Comparison of ENCODE assay signal across 15 cellular contexts in genomic region chr6:133590814-133591213, GRCh38.
A peak's percentile ranks its signal among the peaks of the same experiment; 100 is the strongest.
DNase-seq lines count a peak whose midpoint lies in the region; ATAC-seq and TF ChIP-seq lines count a peak whose summit lies in the region.
"Had no signal": no experiment of that assay in that cellular context is flagged by ENCODE, and none has a peak within 500 bp of the region (broad histone marks: within the 10 kb centered on the region; RNA-seq: fewer than 3 reads in every experiment).

No MANE protein-coding gene starts in this region.

- H3K36me3 ChIP-seq in PC-3 (ENCODE audit: low read depth, low read length), result no peaks in the 10 kb centered on the region
- H3K36me3 ChIP-seq in esophagus squamous epithelium, result no peaks in the 10 kb centered on the region
- H3K36me3 ChIP-seq: neural progenitor cell had no signal

- no TSS peak for BruUV-seq in PC-3 (replicated peaks; lab: Mats Ljungman, UMichigan)

- H3K27me3 ChIP-seq in AG04450 (ENCODE audit: control insufficient read depth, insufficient read depth, low read length) (no peaks in the 10 kb centered on the region), PC-3 (ENCODE audit: low read length) (no peaks in the 10 kb centered on the region), esophagus squamous epithelium (no peaks in the 10 kb centered on the region)
- H3K27me3 ChIP-seq: neural progenitor cell had no signal

- H3K27ac Mint-ChIP-seq in HFFc6, result peak overlapping the region; percentile 73
- H3K27ac Mint-ChIP-seq: activated CD4-positive, alpha-beta memory T cell treated with anti-CD3 and anti-CD28 coated beads for 36 hours; B cell; neural progenitor cell had no signal

- TF ChIP-seq POLR2A in esophagus squamous epithelium (IDR thresholded peaks at IDR 0.05), result no peak

- DNase-seq in AG04450 (ENCODE audit: low read depth, low spot score), result no peak
- peak; percentile 14 for DNase-seq in HFFc6
- DNase-seq in PC-3, result peak; percentile 18
- DNase-seq in esophagus squamous epithelium (lab: John Stamatoyannopoulos, UW), result no peak
- no peak for DNase-seq in AG08395 (ENCODE audit: low spot score)
- no peak for DNase-seq in left cardiac atrium
- no peak for DNase-seq in NCI-H510A treated with DMSO at 0.1 percent for 48 hours (lab: John Stamatoyannopoulos, UW)
- DNase-seq: activated CD4-positive, alpha-beta memory T cell treated with anti-CD3 and anti-CD28 coated beads for 36 hours; NCI-H1048; NK-92 treated with Interleukin-12 subunit alpha and Interleukin-12 subunit beta, amount 100 ng/mL, for 24 hours had no signal

- no peaks in the 10 kb centered on the region for H3F3A ChIP-seq in PC-3 (ENCODE audit: low read length, unreplicated experiment)

- H3K79me2 ChIP-seq in PC-3 (ENCODE audit: low read length), result no peaks in the 10 kb centered on the region

- H3K27ac ChIP-seq in AG04450 (ENCODE audit: low read depth, low read length) (peak overlapping the region; percentile 33), PC-3 (ENCODE audit: low read length) (no peak overlapping the region), esophagus squamous epithelium (peak overlapping the region in 3 of 4 donors; percentile 54 to 64 (median 62))
- H3K27ac ChIP-seq: neural progenitor cell had no signal

- H3K4me1 Mint-ChIP-seq in HFFc6 (ENCODE audit: low read depth), result peaks cover 76% of the 10 kb centered on the region
- H3K4me1 Mint-ChIP-seq: B cell; central memory CD8-positive, alpha-beta T cell had no signal

- H3K9me3 ChIP-seq in AG04450 (ENCODE audit: control insufficient read depth, insufficient read depth, low read length) (no peaks in the 10 kb centered on the region), PC-3 (ENCODE audit: low read length) (no peaks in the 10 kb centered on the region), esophagus squamous epithelium (no peaks in the 10 kb centered on the region)

- H3K9me2 ChIP-seq in PC-3 (replicated peaks; ENCODE audit: low read length), result no peaks in the 10 kb centered on the region

- H3K4me2 ChIP-seq in PC-3 (ENCODE audit: low read length), result no peak overlapping the region

- WGBS in esophagus squamous epithelium, 2 donors, result 35 to 48% methylated on average over 3 of the region's 3 CpGs

- no peaks in the 10 kb centered on the region for H3K27me3 Mint-ChIP-seq in HFFc6 (ENCODE audit: insufficient read depth)
- H3K27me3 Mint-ChIP-seq: activated CD4-positive, alpha-beta memory T cell treated with anti-CD3 and anti-CD28 coated beads for 36 hours; central memory CD8-positive, alpha-beta T cell had no signal

- H4K20me1 ChIP-seq in PC-3 (ENCODE audit: low read length), result no peaks in the 10 kb centered on the region

- 0 out of 2 replicates have a peak, but pooled peaks cover 4% of the 10 kb centered on the region for H3K36me3 Mint-ChIP-seq in HFFc6 (ENCODE audit: low read depth)
- H3K36me3 Mint-ChIP-seq: activated CD4-positive, alpha-beta memory T cell treated with anti-CD3 and anti-CD28 coated beads for 36 hours; neural progenitor cell had no signal

- no peak for TF ChIP-seq CTCF in AG04450 (IDR thresholded peaks at IDR 0.05; ENCODE audit: low read depth, low read length)
- no peak for TF ChIP-seq CTCF in HFFc6 (IDR thresholded peaks at IDR 0.05)
- no peak for TF ChIP-seq CTCF in PC-3 (conservative IDR thresholded peaks at IDR 0.05; ENCODE audit: low read depth, low read length)
- no peak for TF ChIP-seq CTCF in esophagus squamous epithelium (IDR thresholded peaks at IDR 0.05)

- H3K4me1 ChIP-seq in PC-3 (ENCODE audit: insufficient read depth, low read length) (peaks cover 29% of the 10 kb centered on the region), esophagus squamous epithelium (peaks cover 0 to 23% (median 4%) of the 10 kb centered on the region in 3 donors)

- H3K9me3 Mint-ChIP-seq in HFFc6, result no peaks in the 10 kb centered on the region
- H3K9me3 Mint-ChIP-seq: activated CD4-positive, alpha-beta memory T cell treated with anti-CD3 and anti-CD28 coated beads for 36 hours; central memory CD8-positive, alpha-beta T cell; neural progenitor cell had no signal

- CTCF ChIA-PET in AG04450 (lab: Charles Lee) (interaction anchor here (0.9 to 2.2 kb wide), 5 partner anchors 22 to 506 kb away, joined by 3 to 12 read pairs (median 3); no protein-coding TSS in a partner anchor), PC-3 (lab: Charles Lee) (no interaction called here)

- no peak overlapping the region for H3K9ac ChIP-seq in PC-3 (ENCODE audit: low read length)
- H3K9ac ChIP-seq: neural progenitor cell had no signal

- H3K4me3 ChIP-seq in AG04450 (ENCODE audit: low read depth, low read length), result no peak overlapping the region
- no peak overlapping the region for H3K4me3 ChIP-seq in PC-3 (ENCODE audit: low read length)
- H3K4me3 ChIP-seq in esophagus squamous epithelium, result no peak overlapping the region
- H3K4me3 ChIP-seq: neural progenitor cell had no signal

- intact Hi-C loops in PC-3 (cut with micrococcal nuclease), result no loop called here
- intact Hi-C loops in esophagus squamous epithelium (cut with DNase I), result no loop called here
- intact Hi-C loops in left cardiac atrium (cut with DNase I), result no loop called here

- POLR2A ChIA-PET in AG04450 (lab: Yijun Ruan, JAX), result no interaction called here
- POLR2A ChIA-PET in PC-3 (lab: Charles Lee; ENCODE audit: unreplicated experiment), result no interaction called here

- ATAC-seq in PC-3 (no peak), left cardiac atrium (no peak), HG03521 (IDR thresholded peaks at IDR 0.05; ENCODE audit: unreplicated experiment) (no peak)
- ATAC-seq: SK-N-SH treated with all-trans-retinoic acid at 6 μM for 48 hours had no signal

- no peak overlapping the region for H2AFZ ChIP-seq in PC-3 (ENCODE audit: low read length)
- H2AFZ ChIP-seq: neural progenitor cell had no signal

- no peak overlapping the region for H3K4me3 Mint-ChIP-seq in HFFc6
- H3K4me3 Mint-ChIP-seq: activated CD4-positive, alpha-beta memory T cell treated with anti-CD3 and anti-CD28 coated beads for 36 hours; B cell; central memory CD8-positive, alpha-beta T cell; neural progenitor cell had no signal

Comparison
In these comparisons a context has a peak if more than half of its experiments do, and no peak if none do; other contexts are left out.
1. DNase-seq: peak in HFFc6 (single experiment) and PC-3 (single experiment); none in AG04450 (single experiment), esophagus squamous epithelium (single experiment), AG08395 (single experiment), left cardiac atrium (single experiment) and NCI-H510A treated with DMSO at 0.1 percent for 48 hours (single experiment).